Comparison of ENCODE assay signal across 31 cellular contexts in genomic region chr5:140973550-140973949, GRCh38. TPM values are rescaled to one million over a fixed set of nuclear protein-coding genes. Genes with fewer than 3 reads are reported as not detected.
"Had no signal": no experiment of that assay in that cellular context is flagged by ENCODE, and none has a peak within 500 bp of the region (broad histone marks: within the 10 kb centered on the region; RNA-seq: fewer than 3 reads in every experiment).

No MANE protein-coding gene starts in this region.

- H3K9me3 ChIP-seq: ascending aorta, colonic mucosa, esophagus squamous epithelium, gastroesophageal sphincter, heart right ventricle had no signal

- H3K27me3 Mint-ChIP-seq: activated CD4-positive, alpha-beta memory T cell treated with anti-CD3 and anti-CD28 coated beads, Interleukin-2, amount 10 ng/mL, durations not matched to agents 7 days and 5 days; activated naive CD4-positive, alpha-beta T cell treated with anti-CD3 and anti-CD28 coated beads, Interleukin-2, amount 10 ng/mL, durations not matched to agents 7 days and 5 days; activated naive CD8-positive, alpha-beta T cell treated with anti-CD3 and anti-CD28 coated beads, Interleukin-2, amount 10 ng/mL, durations not matched to agents 7 days and 5 days had no signal

- H3K4me1 ChIP-seq: ascending aorta, colonic mucosa, esophagus squamous epithelium, heart right ventricle had no signal

- H3K4me3 ChIP-seq: ascending aorta, colonic mucosa, esophagus squamous epithelium, gastroesophageal sphincter, heart right ventricle had no signal

- FAIRE-seq: bronchial epithelial cell, endometrium, endothelial cell of umbilical vein had no signal

- DNase-seq: activated CD4-positive, alpha-beta memory T cell treated with anti-CD3 and anti-CD28 coated beads, Interleukin-2, amount 10 ng/mL, durations not matched to agents 7 days and 5 days; activated CD4-positive, alpha-beta T cell treated with anti-CD3 and anti-CD28 coated beads for 1 hour; activated CD4-positive, alpha-beta T cell treated with anti-CD3 and anti-CD28 coated beads for 4 hours; activated CD4-positive, alpha-beta T cell treated with anti-CD3 and anti-CD28 coated beads, Interleukin-2, amount 10 ng/mL, durations not matched to agents 7 days and 5 days; activated CD4-positive, alpha-beta T cell treated with anti-CD3 and anti-CD28 coated beads, Interleukin-2, amount 50 U/mL, for 4 hours; activated CD8-positive, alpha-beta memory T cell treated with anti-CD3 and anti-CD28 coated beads, Interleukin-2, amount 50 U/mL, for 48 hours; activated gamma-delta T cell; activated naive CD4-positive, alpha-beta T cell; activated naive CD4-positive, alpha-beta T cell treated with anti-CD3 and anti-CD28 coated beads, Interleukin-2, amount 10 ng/mL, durations not matched to agents 7 days and 5 days; activated naive CD8-positive, alpha-beta T cell treated with anti-CD3 and anti-CD28 coated beads, Interleukin-2, amount 10 ng/mL, durations not matched to agents 7 days and 5 days; activated T-cell treated with anti-CD3 and anti-CD28 coated beads for 4 hours; activated T-cell treated with anti-CD3 and anti-CD28 coated beads, Interleukin-2, amount 50 U/mL, for 24 hours; activated T-cell treated with anti-CD3 and anti-CD28 coated beads, Interleukin-2, amount 50 U/mL, for 72 hours; brain microvascular endothelial cell; colonic mucosa; effector CD8-positive, alpha-beta T cell; esophagus squamous epithelium; foreskin melanocyte; heart right ventricle; T-helper 2 cell had no signal

- H3K4me1 Mint-ChIP-seq: activated CD4-positive, alpha-beta memory T cell treated with anti-CD3 and anti-CD28 coated beads, Interleukin-2, amount 10 ng/mL, durations not matched to agents 7 days and 5 days; activated CD4-positive, alpha-beta T cell treated with anti-CD3 and anti-CD28 coated beads, Interleukin-2, amount 10 ng/mL, durations not matched to agents 7 days and 5 days; activated naive CD4-positive, alpha-beta T cell treated with anti-CD3 and anti-CD28 coated beads, Interleukin-2, amount 10 ng/mL, durations not matched to agents 7 days and 5 days; activated naive CD8-positive, alpha-beta T cell treated with anti-CD3 and anti-CD28 coated beads, Interleukin-2, amount 10 ng/mL, durations not matched to agents 7 days and 5 days; central memory CD8-positive, alpha-beta T cell had no signal

- H3K27ac Mint-ChIP-seq: activated CD4-positive, alpha-beta memory T cell treated with anti-CD3 and anti-CD28 coated beads, Interleukin-2, amount 10 ng/mL, durations not matched to agents 7 days and 5 days; activated CD4-positive, alpha-beta T cell treated with anti-CD3 and anti-CD28 coated beads, Interleukin-2, amount 10 ng/mL, durations not matched to agents 7 days and 5 days; activated naive CD4-positive, alpha-beta T cell treated with anti-CD3 and anti-CD28 coated beads, Interleukin-2, amount 10 ng/mL, durations not matched to agents 7 days and 5 days; activated naive CD4-positive, alpha-beta T cell treated with anti-CD3 and anti-CD28 coated beads, Interleukin-2, amount 50 U/mL, for 72 hours; activated naive CD8-positive, alpha-beta T cell treated with anti-CD3 and anti-CD28 coated beads, Interleukin-2, amount 10 ng/mL, durations not matched to agents 7 days and 5 days; activated T-cell treated with anti-CD3 and anti-CD28 coated beads, Interleukin-2, amount 50 U/mL, for 24 hours; activated T-cell treated with anti-CD3 and anti-CD28 coated beads, Interleukin-2, amount 50 U/mL, for 72 hours had no signal

- H3K9me3 Mint-ChIP-seq: activated CD4-positive, alpha-beta memory T cell treated with anti-CD3 and anti-CD28 coated beads, Interleukin-2, amount 10 ng/mL, durations not matched to agents 7 days and 5 days; activated CD4-positive, alpha-beta T cell treated with anti-CD3 and anti-CD28 coated beads, Interleukin-2, amount 10 ng/mL, durations not matched to agents 7 days and 5 days; activated naive CD4-positive, alpha-beta T cell treated with anti-CD3 and anti-CD28 coated beads, Interleukin-2, amount 10 ng/mL, durations not matched to agents 7 days and 5 days; activated naive CD4-positive, alpha-beta T cell treated with anti-CD3 and anti-CD28 coated beads, Interleukin-2, amount 50 U/mL, for 72 hours; activated naive CD8-positive, alpha-beta T cell treated with anti-CD3 and anti-CD28 coated beads, Interleukin-2, amount 10 ng/mL, durations not matched to agents 7 days and 5 days; activated T-cell treated with anti-CD3 and anti-CD28 coated beads, Interleukin-2, amount 50 U/mL, for 24 hours; activated T-cell treated with anti-CD3 and anti-CD28 coated beads, Interleukin-2, amount 50 U/mL, for 72 hours; central memory CD8-positive, alpha-beta T cell had no signal

- H3K27me3 ChIP-seq: ascending aorta, brain microvascular endothelial cell, colonic mucosa, gastroesophageal sphincter had no signal

- H3K36me3 ChIP-seq: ascending aorta, brain microvascular endothelial cell, colonic mucosa, esophagus squamous epithelium, gastroesophageal sphincter, heart right ventricle had no signal

- H3K36me3 Mint-ChIP-seq: activated naive CD4-positive, alpha-beta T cell treated with anti-CD3 and anti-CD28 coated beads, Interleukin-2, amount 10 ng/mL, durations not matched to agents 7 days and 5 days; activated naive CD4-positive, alpha-beta T cell treated with anti-CD3 and anti-CD28 coated beads, Interleukin-2, amount 50 U/mL, for 72 hours; activated naive CD8-positive, alpha-beta T cell treated with anti-CD3 and anti-CD28 coated beads, Interleukin-2, amount 10 ng/mL, durations not matched to agents 7 days and 5 days had no signal

- H3K4me3 Mint-ChIP-seq: activated CD4-positive, alpha-beta memory T cell treated with anti-CD3 and anti-CD28 coated beads, Interleukin-2, amount 10 ng/mL, durations not matched to agents 7 days and 5 days; activated CD4-positive, alpha-beta T cell treated with anti-CD3 and anti-CD28 coated beads, Interleukin-2, amount 10 ng/mL, durations not matched to agents 7 days and 5 days; activated naive CD4-positive, alpha-beta T cell treated with anti-CD3 and anti-CD28 coated beads, Interleukin-2, amount 10 ng/mL, durations not matched to agents 7 days and 5 days; activated naive CD8-positive, alpha-beta T cell treated with anti-CD3 and anti-CD28 coated beads, Interleukin-2, amount 10 ng/mL, durations not matched to agents 7 days and 5 days; activated T-cell treated with anti-CD3 and anti-CD28 coated beads, Interleukin-2, amount 50 U/mL, for 24 hours; activated T-cell treated with anti-CD3 and anti-CD28 coated beads, Interleukin-2, amount 50 U/mL, for 72 hours; central memory CD8-positive, alpha-beta T cell had no signal

- H3K27ac ChIP-seq: ascending aorta, brain microvascular endothelial cell, colonic mucosa, epithelial cell of prostate, esophagus squamous epithelium, gastroesophageal sphincter, heart right ventricle had no signal

RNA-seq across cellular contexts. Expression of gene PCDHAC2, which starts 7.3 kb away (rescaled TPM):
- total RNA-seq: activated CD4-positive, alpha-beta memory T cell treated with anti-CD3 and anti-CD28 coated beads, Interleukin-2, amount 10 ng/mL, durations not matched to agents 7 days and 5 days; activated CD4-positive, alpha-beta T cell treated with anti-CD3 and anti-CD28 coated beads, Interleukin-2, amount 10 ng/mL, durations not matched to agents 7 days and 5 days; activated naive CD4-positive, alpha-beta T cell treated with anti-CD3 and anti-CD28 coated beads, Interleukin-2, amount 50 U/mL, for 72 hours; activated naive CD8-positive, alpha-beta T cell treated with anti-CD3 and anti-CD28 coated beads, Interleukin-2, amount 10 ng/mL, durations not matched to agents 7 days and 5 days; activated T-cell treated with anti-CD3 and anti-CD28 coated beads, Interleukin-2, amount 50 U/mL, for 72 hours; ascending aorta; glomerular endothelial cell; T-helper 1 cell treated with Interleukin-12 subunit alpha and Interleukin-12 subunit beta and Interleukin-4 antibody, amounts not matched to agents 30 ng/mL and 1 ng/mL, for 36 hours had no signal

RNA-seq across cellular contexts. Expression of gene PCDHAC1, which starts 47.5 kb away (rescaled TPM):
- total RNA-seq: activated CD4-positive, alpha-beta memory T cell treated with anti-CD3 and anti-CD28 coated beads, Interleukin-2, amount 10 ng/mL, durations not matched to agents 7 days and 5 days; activated CD4-positive, alpha-beta T cell treated with anti-CD3 and anti-CD28 coated beads, Interleukin-2, amount 10 ng/mL, durations not matched to agents 7 days and 5 days; activated naive CD4-positive, alpha-beta T cell treated with anti-CD3 and anti-CD28 coated beads, Interleukin-2, amount 50 U/mL, for 72 hours; activated naive CD8-positive, alpha-beta T cell treated with anti-CD3 and anti-CD28 coated beads, Interleukin-2, amount 10 ng/mL, durations not matched to agents 7 days and 5 days; activated T-cell treated with anti-CD3 and anti-CD28 coated beads, Interleukin-2, amount 50 U/mL, for 72 hours; dermis microvascular lymphatic vessel endothelial cell; endothelial cell of umbilical vein; T-helper 1 cell treated with Interleukin-12 subunit alpha and Interleukin-12 subunit beta and Interleukin-4 antibody, amounts not matched to agents 30 ng/mL and 1 ng/mL, for 36 hours had no signal
- polyA plus RNA-seq: endothelial cell of umbilical vein, heart right ventricle had no signal
